In the genomic region with DNA sequence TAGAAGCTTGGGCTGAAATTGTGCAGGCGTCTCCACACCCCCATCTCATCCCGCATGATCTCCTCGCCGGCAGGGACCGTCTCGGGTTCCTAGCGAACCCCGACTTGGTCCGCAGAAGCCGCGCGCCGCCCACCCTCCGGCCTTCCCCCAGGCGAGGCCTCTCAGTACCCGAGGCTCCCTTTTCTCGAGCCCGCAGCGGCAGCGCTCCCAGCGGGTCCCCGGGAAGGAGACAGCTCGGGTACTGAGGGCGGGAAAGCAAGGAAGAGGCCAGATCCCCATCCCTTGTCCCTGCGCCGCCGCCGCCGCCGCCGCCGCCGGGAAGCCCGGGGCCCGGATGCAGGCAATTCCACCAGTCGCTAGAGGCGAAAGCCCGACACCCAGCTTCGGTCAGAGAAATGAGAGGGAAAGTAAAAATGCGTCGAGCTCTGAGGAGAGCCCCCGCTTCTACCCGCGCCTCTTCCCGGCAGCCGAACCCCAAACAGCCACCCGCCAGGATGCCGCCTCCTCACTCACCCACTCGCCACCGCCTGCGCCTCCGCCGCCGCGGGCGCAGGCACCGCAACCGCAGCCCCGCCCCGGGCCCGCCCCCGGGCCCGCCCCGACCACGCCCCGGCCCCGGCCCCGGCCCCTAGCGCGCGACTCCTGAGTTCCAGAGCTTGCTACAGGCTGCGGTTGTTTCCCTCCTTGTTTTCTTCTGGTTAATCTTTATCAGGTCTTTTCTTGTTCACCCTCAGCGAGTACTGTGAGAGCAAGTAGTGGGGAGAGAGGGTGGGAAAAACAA, we compare ENCODE assay signal across 8 cellular contexts. TPM values are rescaled to one million over a fixed set of nuclear protein-coding genes. Genes with fewer than 3 reads are reported as not detected.
A peak's percentile ranks its signal among the peaks of the same experiment; 100 is the strongest.
DNase-seq lines count a peak whose midpoint lies in the region; ATAC-seq and TF ChIP-seq lines count a peak whose summit lies in the region.

A gene with protein sequence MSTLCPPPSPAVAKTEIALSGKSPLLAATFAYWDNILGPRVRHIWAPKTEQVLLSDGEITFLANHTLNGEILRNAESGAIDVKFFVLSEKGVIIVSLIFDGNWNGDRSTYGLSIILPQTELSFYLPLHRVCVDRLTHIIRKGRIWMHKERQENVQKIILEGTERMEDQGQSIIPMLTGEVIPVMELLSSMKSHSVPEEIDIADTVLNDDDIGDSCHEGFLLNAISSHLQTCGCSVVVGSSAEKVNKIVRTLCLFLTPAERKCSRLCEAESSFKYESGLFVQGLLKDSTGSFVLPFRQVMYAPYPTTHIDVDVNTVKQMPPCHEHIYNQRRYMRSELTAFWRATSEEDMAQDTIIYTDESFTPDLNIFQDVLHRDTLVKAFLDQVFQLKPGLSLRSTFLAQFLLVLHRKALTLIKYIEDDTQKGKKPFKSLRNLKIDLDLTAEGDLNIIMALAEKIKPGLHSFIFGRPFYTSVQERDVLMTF (minus strand): TSS at position 564 of the 781 bp plus-strand sequence. CDS start 6,361 bp downstream, outside the sequence.

- peak within 1 kb of the TSS; percentile 98 for H3K4me2 ChIP-seq in osteoblast (ENCODE audit: insufficient read depth, low read length)

- H3K79me2 ChIP-seq in osteoblast (ENCODE audit: insufficient read depth, low read length): peaks cover 4% of the 10 kb centered on the region

- no peaks in the 10 kb centered on the region for H3K27me3 ChIP-seq in osteoblast (ENCODE audit: insufficient read depth, low read length)
- H3K27me3 ChIP-seq in thymus (ENCODE audit: control insufficient read depth, insufficient read depth): no peaks in the 10 kb centered on the region

- H3K27ac Mint-ChIP-seq in activated T-helper 17 cell treated with anti-CD3 and anti-CD28 coated beads, Interleukin-2, amount 50 U/mL, for 72 hours: peak within 1 kb of the TSS; percentile 98

- no peaks in the 10 kb centered on the region for H3K36me3 ChIP-seq in osteoblast (ENCODE audit: insufficient read depth, low read length)
- no peaks in the 10 kb centered on the region for H3K36me3 ChIP-seq in thymus (ENCODE audit: control insufficient read depth, insufficient read depth)

- H3K9me3 Mint-ChIP-seq in activated T-helper 17 cell treated with anti-CD3 and anti-CD28 coated beads, Interleukin-2, amount 50 U/mL, for 72 hours: peaks cover 3% of the 10 kb centered on the region

- H3K4me1 ChIP-seq in osteoblast (ENCODE audit: insufficient read depth, low read length) (peaks cover 15% of the 10 kb centered on the region), thymus (ENCODE audit: control insufficient read depth, insufficient read depth, low read length) (peaks cover 6% of the 10 kb centered on the region)

- under 1% methylated on average over 73 of the region's 73 CpGs for WGBS in thymus

- H3K4me1 Mint-ChIP-seq in activated T-helper 17 cell treated with anti-CD3 and anti-CD28 coated beads, Interleukin-2, amount 50 U/mL, for 72 hours: peaks cover 11% of the 10 kb centered on the region

- H3K4me3 ChIP-seq in fibroblast of villous mesenchyme (ENCODE audit: low read depth, low read length) (peak within 1 kb of the TSS; percentile 78), osteoblast (ENCODE audit: insufficient read depth, low read length) (peak within 1 kb of the TSS; percentile 83), thymus (ENCODE audit: low read length) (peak within 1 kb of the TSS; percentile 86)

- no peaks in the 10 kb centered on the region for H3K9me3 ChIP-seq in osteoblast (ENCODE audit: low read depth, low read length)
- H3K9me3 ChIP-seq in thymus (ENCODE audit: control insufficient read depth): no peaks in the 10 kb centered on the region

- DNase-seq in C1 segment of cervical spinal cord (lab: John Stamatoyannopoulos, UW) (peak in 10 of 14 donors; percentile 70 to 98 (median 94)), OCI-M1 (lab: John Stamatoyannopoulos, UW) (peak; percentile 94), fibroblast of villous mesenchyme (ENCODE audit: low read depth) (no peak), osteoblast (ENCODE audit: insufficient read length, low spot score, missing footprints) (peak; percentile 95)

- peaks cover 7% of the 10 kb centered on the region for H3K36me3 Mint-ChIP-seq in activated T-helper 17 cell treated with anti-CD3 and anti-CD28 coated beads, Interleukin-2, amount 50 U/mL, for 72 hours (ENCODE audit: low read depth)

- peak within 1 kb of the TSS; percentile 98 for H2AFZ ChIP-seq in osteoblast (ENCODE audit: low read length)

- ATAC-seq in GM19023 (IDR thresholded peaks at IDR 0.05; ENCODE audit: unreplicated experiment): peak; percentile 69
- peak; percentile 65 for ATAC-seq in HG03159 (IDR thresholded peaks at IDR 0.05; ENCODE audit: unreplicated experiment)
- ATAC-seq in activated T-helper 17 cell treated with anti-CD3 and anti-CD28 coated beads, Interleukin-2, amount 50 U/mL, for 72 hours (replicated peaks): peak; percentile 73

- H4K20me1 ChIP-seq in osteoblast (ENCODE audit: insufficient read depth, low read length): no peaks in the 10 kb centered on the region

- peak within 1 kb of the TSS; percentile 85 for H3K4me3 Mint-ChIP-seq in activated T-helper 17 cell treated with anti-CD3 and anti-CD28 coated beads, Interleukin-2, amount 50 U/mL, for 72 hours

- TF ChIP-seq CTCF in fibroblast of villous mesenchyme (IDR thresholded peaks at IDR 0.05; ENCODE audit: insufficient read depth, low read depth, low read length): no peak
- no peak for TF ChIP-seq CTCF in osteoblast (IDR thresholded peaks at IDR 0.05; ENCODE audit: extremely low read depth, low read depth, low read length)

- H3K27ac ChIP-seq in osteoblast (ENCODE audit: low read depth, low read length) (peak within 1 kb of the TSS; percentile 92), thymus (ENCODE audit: low read depth) (peak within 1 kb of the TSS; percentile 99)

- peaks cover under 1% of the 10 kb centered on the region for H3K27me3 Mint-ChIP-seq in activated T-helper 17 cell treated with anti-CD3 and anti-CD28 coated beads, Interleukin-2, amount 50 U/mL, for 72 hours

RNA-seq across cellular contexts. Expression of the gene that starts here (rescaled TPM):
- total RNA-seq in activated T-helper 17 cell treated with anti-CD3 and anti-CD28 coated beads, Interleukin-2, amount 50 U/mL, for 72 hours: 1 to 10 TPM; 8.9 to 9.7 TPM
- total RNA-seq in fibroblast of villous mesenchyme: 6.1 and 7.8 TPM in 2 replicates
- total RNA-seq in osteoblast: 6.5 and 8.8 TPM in 2 replicates
- 38.1 TPM for polyA plus RNA-seq in thymus
